In the genomic region with DNA sequence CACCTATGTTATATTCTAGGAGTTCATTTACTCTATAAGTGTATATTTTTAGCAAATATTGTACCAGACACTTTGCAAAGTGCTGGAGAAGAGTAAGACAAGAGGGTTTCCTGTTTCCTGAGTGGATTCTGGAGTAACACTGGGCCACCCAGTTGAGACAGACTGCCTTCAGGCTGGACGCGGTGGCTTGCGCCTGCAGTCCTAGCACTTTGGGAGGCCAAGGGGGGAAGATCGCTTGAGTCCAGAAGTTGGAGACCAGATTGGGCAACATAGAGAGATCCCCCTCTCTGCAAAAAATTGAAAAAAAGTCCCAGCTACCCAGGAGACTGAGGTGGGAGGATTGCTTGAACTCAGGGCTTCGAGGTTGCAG, we compare ENCODE assay signal across 8 cellular contexts. TPM values are rescaled to one million over a fixed set of nuclear protein-coding genes. Genes with fewer than 3 reads are reported as not detected.
DNase-seq lines count a peak whose midpoint lies in the region; ATAC-seq and TF ChIP-seq lines count a peak whose summit lies in the region.

No MANE protein-coding gene starts in this region.

- H3K27me3 ChIP-seq in liver (ENCODE audit: control insufficient read depth in 4 of 4, insufficient read depth in 4 of 4, low read length in 3 of 4): no peaks in the 10 kb centered on the region
- no peaks in the 10 kb centered on the region for H3K27me3 ChIP-seq in testis

- H3K4me3 ChIP-seq in liver (ENCODE audit: low read depth in 1 of 3, low read length in 3 of 3): peak overlapping the region in 2 of 3 donors; percentile 77 to 93
- H3K4me3 ChIP-seq in testis: peak overlapping the region; percentile 94

- no peak for TF ChIP-seq RAD21 in liver (IDR thresholded peaks at IDR 0.05)

- TF ChIP-seq CTCF in liver (IDR thresholded peaks at IDR 0.05; ENCODE audit: low read depth, low read length, missing input control) (no peak), testis (IDR thresholded peaks at IDR 0.05) (no peak)

- peak overlapping the region in 1 of 2 donors; percentile 23 for H3K9ac ChIP-seq in liver (ENCODE audit: low read depth in 1 of 2, low read length in 2 of 2)

- peak overlapping the region; percentile 90 for H3K4me3 Mint-ChIP-seq in activated CD8-positive, alpha-beta memory T cell treated with anti-CD3 and anti-CD28 coated beads, Interleukin-2, amount 10 ng/mL, durations not matched to agents 7 days and 5 days
- H3K4me3 Mint-ChIP-seq in activated naive CD8-positive, alpha-beta T cell: peak overlapping the region; percentile 95

- H3K36me3 ChIP-seq in liver (ENCODE audit: control insufficient read depth in 4 of 4, insufficient read depth in 3 of 4, low read depth in 1 of 4, low read length in 3 of 4) (peaks cover 0 to 22% (median 15%) of the 10 kb centered on the region in 4 donors), testis (ENCODE audit: low read depth, missing control alignments) (no peaks in the 10 kb centered on the region)

- H3K27ac ChIP-seq in liver (ENCODE audit: low read depth in 1 of 2, low read length in 2 of 2): no peak overlapping the region
- peak overlapping the region in 1 of 2 donors; percentile 75 for H3K27ac ChIP-seq in testis

- ATAC-seq in activated CD8-positive, alpha-beta memory T cell treated with anti-CD3 and anti-CD28 coated beads, Interleukin-2, amount 10 ng/mL, durations not matched to agents 7 days and 5 days: no peak
- ATAC-seq in esophagus mucosa (no peak), HG03457 (IDR thresholded peaks at IDR 0.05; ENCODE audit: unreplicated experiment) (no peak)

- H3K27ac Mint-ChIP-seq in activated CD8-positive, alpha-beta memory T cell treated with anti-CD3 and anti-CD28 coated beads, Interleukin-2, amount 10 ng/mL, durations not matched to agents 7 days and 5 days: peak overlapping the region; percentile 94
- peak overlapping the region; percentile 94 for H3K27ac Mint-ChIP-seq in activated naive CD8-positive, alpha-beta T cell

- CTCF ChIA-PET in activated CD8-positive, alpha-beta memory T cell treated with anti-CD3 and anti-CD28 coated beads, Interleukin-2, amount 10 ng/mL, durations not matched to agents 7 days and 5 days (lab: Charles Lee): interaction anchor here (0.6 to 2.1 kb wide), 7 partner anchors 8 to 1745 kb away, joined by 3 to 10 read pairs (median 3); a partner anchor contains a TSS

- 90% methylated on average over 5 of the region's 5 CpGs for WGBS in liver
- 58 to 60% methylated on average over 5 of the region's 5 CpGs for WGBS in testis, 2 donors

- no peak for TF ChIP-seq POLR2A in testis (IDR thresholded peaks at IDR 0.05)

- H3K4me1 Mint-ChIP-seq in activated CD8-positive, alpha-beta memory T cell treated with anti-CD3 and anti-CD28 coated beads, Interleukin-2, amount 10 ng/mL, durations not matched to agents 7 days and 5 days: peaks cover 46% of the 10 kb centered on the region
- peaks cover 42% of the 10 kb centered on the region for H3K4me1 Mint-ChIP-seq in activated naive CD8-positive, alpha-beta T cell (ENCODE audit: low read depth)

- H3K4me1 ChIP-seq in liver (ENCODE audit: control insufficient read depth in 4 of 4, insufficient read depth in 4 of 4, low read length in 3 of 4) (peaks cover 2 to 17% (median 8%) of the 10 kb centered on the region in 4 donors), testis (peaks cover 12% of the 10 kb centered on the region)

- H3K9me3 Mint-ChIP-seq in activated CD8-positive, alpha-beta memory T cell treated with anti-CD3 and anti-CD28 coated beads, Interleukin-2, amount 10 ng/mL, durations not matched to agents 7 days and 5 days (ENCODE audit: low read depth): no peaks in the 10 kb centered on the region
- H3K9me3 Mint-ChIP-seq in activated naive CD8-positive, alpha-beta T cell (ENCODE audit: low read depth): no peaks in the 10 kb centered on the region

- intact Hi-C loops in testis (cut with DNase I; ENCODE audit: low total_unique reads): no loop called here

- H3K36me3 Mint-ChIP-seq in activated CD8-positive, alpha-beta memory T cell treated with anti-CD3 and anti-CD28 coated beads, Interleukin-2, amount 10 ng/mL, durations not matched to agents 7 days and 5 days: peaks cover 28% of the 10 kb centered on the region
- peaks cover 13% of the 10 kb centered on the region for H3K36me3 Mint-ChIP-seq in activated naive CD8-positive, alpha-beta T cell

- H3K9me3 ChIP-seq in liver (ENCODE audit: control insufficient read depth in 4 of 4, low read length in 3 of 4): no peaks in the 10 kb centered on the region
- H3K9me3 ChIP-seq in testis: no peaks in the 10 kb centered on the region

- DNase-seq in activated CD8-positive, alpha-beta memory T cell treated with anti-CD3 and anti-CD28 coated beads, Interleukin-2, amount 10 ng/mL, durations not matched to agents 7 days and 5 days: no peak
- DNase-seq in activated CD8-positive, alpha-beta memory T cell treated with anti-CD3 and anti-CD28 coated beads for 24 hours: no peak
- DNase-seq in testis (no peak), NOMO-1 treated with dmso at 0.1 percent for 144 hours (lab: John Stamatoyannopoulos, UW; ENCODE audit: unreplicated experiment) (no peak)

- no peaks in the 10 kb centered on the region for H3K27me3 Mint-ChIP-seq in activated CD8-positive, alpha-beta memory T cell treated with anti-CD3 and anti-CD28 coated beads, Interleukin-2, amount 10 ng/mL, durations not matched to agents 7 days and 5 days
- H3K27me3 Mint-ChIP-seq in activated naive CD8-positive, alpha-beta T cell: no peaks in the 10 kb centered on the region

TF ChIP-seq in liver, 16 proteins besides CTCF, POLR2A, EP300 and RAD21:
- TF ChIP-seq NR2F2 (IDR thresholded peaks at IDR 0.05): no peak
- no peak for TF ChIP-seq HNF4G (IDR thresholded peaks at IDR 0.05)
- TF ChIP-seq RXRA (IDR thresholded peaks at IDR 0.05): no peak

RNA-seq across cellular contexts. Expression of a gene that starts 0.8 kb away (rescaled TPM):
- 10 to 100 TPM; 26.8 to 31.7 TPM for total RNA-seq in activated CD8-positive, alpha-beta memory T cell treated with anti-CD3 and anti-CD28 coated beads, Interleukin-2, amount 10 ng/mL, durations not matched to agents 7 days and 5 days
- total RNA-seq in liver (10 to 100 TPM in 1 of 2 donors, 1 to 10 TPM in 1; 8.7 to 11.0 TPM), testis (10 to 100 TPM; 31.0 to 36.0 TPM), esophagus mucosa (9.6 TPM)
- polyA plus RNA-seq in liver (1 to 10 TPM; 2.3 to 3.1 TPM), testis (ENCODE audit: insufficient read depth, low read depth, low replicate concordance) (14.1 TPM)

RNA-seq across cellular contexts. Expression of a gene that starts 17.9 kb away (rescaled TPM):
- total RNA-seq in activated CD8-positive, alpha-beta memory T cell treated with anti-CD3 and anti-CD28 coated beads, Interleukin-2, amount 10 ng/mL, durations not matched to agents 7 days and 5 days: 1 to 10 TPM in 1 of 2 experiments, not detected in 1; 2.3 TPM
- total RNA-seq in liver (under 1 TPM; 0.17 to 0.28 TPM), testis (10 to 100 TPM; 57.0 to 62.1 TPM), esophagus mucosa (1.00 TPM)
- polyA plus RNA-seq in liver (under 1 TPM in 1 of 2 donors, not detected in 1; 0.10 TPM), testis (ENCODE audit: insufficient read depth, low read depth, low replicate concordance) (406 TPM)

RNA-seq across cellular contexts. Expression of a gene that starts 57.5 kb away (rescaled TPM):
- total RNA-seq in activated CD8-positive, alpha-beta memory T cell treated with anti-CD3 and anti-CD28 coated beads, Interleukin-2, amount 10 ng/mL, durations not matched to agents 7 days and 5 days: 10 to 100 TPM; 86.0 to 92.7 TPM
- total RNA-seq in liver (10 to 100 TPM; 37.2 to 59.7 TPM), testis (100 to 1,000 TPM; 120 to 149 TPM), esophagus mucosa (49.9 TPM)
- polyA plus RNA-seq in liver (10 to 100 TPM; 15.9 to 27.6 TPM), testis (ENCODE audit: insufficient read depth, low read depth, low replicate concordance) (45.9 TPM)

Comparison
In these comparisons a context has a peak if more than half of its experiments do, and no peak if none do; other contexts are left out.
1. RNA of a gene that starts 17.9 kb away (total RNA-seq): 57.0 to 62.1 TPM in testis; 2.3 TPM in activated CD8-positive, alpha-beta memory T cell treated with anti-CD3 and anti-CD28 coated beads, Interleukin-2, amount 10 ng/mL, durations not matched to agents 7 days and 5 days, 1.00 TPM in esophagus mucosa (single experiment) and 0.17 to 0.28 TPM in liver; every median in the first group is over 10 times any median in the second.